8 cellular contexts compared by ENCODE assay signal in the genomic region with DNA sequence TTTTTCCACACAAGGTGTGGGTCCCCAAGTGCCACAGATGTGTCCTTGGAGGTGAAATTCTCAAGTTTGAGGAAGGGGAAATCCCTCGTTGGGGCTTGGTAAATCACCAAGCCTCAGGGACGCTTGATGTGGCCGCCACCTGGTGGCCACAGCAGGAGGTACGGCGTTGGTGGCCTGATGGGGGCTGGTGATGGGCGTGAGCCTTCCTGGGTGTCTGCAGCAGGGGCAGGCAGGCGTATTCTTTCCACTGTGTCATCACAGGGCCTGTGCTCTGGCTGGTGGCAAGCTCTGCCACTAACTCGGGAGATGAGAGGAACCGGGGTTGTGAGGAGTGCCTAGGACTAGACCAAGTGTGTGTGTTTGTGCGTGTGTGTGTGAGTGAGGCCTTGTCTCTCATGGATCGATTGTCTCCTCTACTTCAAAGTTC. TPM values are rescaled to one million over a fixed set of nuclear protein-coding genes. Genes with fewer than 3 reads are reported as not detected.
DNase-seq lines count a peak whose midpoint lies in the region; ATAC-seq lines count a peak whose summit lies in the region.

No MANE protein-coding gene starts in this region.

- ATAC-seq in GM21381 (IDR thresholded peaks at IDR 0.05; ENCODE audit: unreplicated experiment) = peak; percentile 87

- H3K4me1 ChIP-seq in SJSA1 (replicated peaks) = peaks cover 6% of the 10 kb centered on the region; the same call in 1 of the 2 replicates

- no peaks in the 10 kb centered on the region for H3K36me3 ChIP-seq in SJSA1

- no peak overlapping the region for H3K4me3 ChIP-seq in SJSA1

- DNase-seq in EL (peak; percentile 76), HPDE6-E6E7 (ENCODE audit: extremely low spot score) (peak; percentile 45), SJSA1 (ENCODE audit: low read depth in 1 of 2, low spot score in 2 of 2) (peak; percentile 59 to 71), activated gamma-delta T cell treated with Interleukin-2 at 50 U/mL for 16 hours (peak; percentile 73), globus pallidus (ENCODE audit: low spot score) (peak; percentile 67), pons (ENCODE audit: low spot score) (peak; percentile 80), ureter (ENCODE audit: low spot score) (peak; percentile 76)

- H3K27me3 ChIP-seq in SJSA1 (replicated peaks) = no peaks in the 10 kb centered on the region

- H3K27ac ChIP-seq in SJSA1 = no peak overlapping the region

- no peaks in the 10 kb centered on the region for H3K9me3 ChIP-seq in SJSA1 (replicated peaks)

RNA-seq across cellular contexts. Expression of gene ACOX2, which starts 4.2 kb away (rescaled TPM):
- 0.41 and 1.3 TPM in 2 replicates for total RNA-seq in SJSA1 (2014; rRNA removed; shearing (Covaris generic))
- 12.8 TPM for total RNA-seq in ureter

RNA-seq across cellular contexts. Expression of gene KCTD6, which starts 40.9 kb away (rescaled TPM):
- total RNA-seq in SJSA1 (2014; rRNA removed; shearing (Covaris generic)) = 1.9 and 8.9 TPM in 2 replicates
- 11.4 TPM for total RNA-seq in ureter

RNA-seq across cellular contexts. Expression of gene FAM107A, which starts 44.4 kb away (rescaled TPM):
- total RNA-seq in SJSA1 (2014; rRNA removed; shearing (Covaris generic)) = not detected in 2 replicates
- 102 TPM for total RNA-seq in ureter

Comparison
In these comparisons a context has a peak if more than half of its experiments do, and no peak if none do; other contexts are left out.
1. RNA of gene FAM107A, which starts 44.4 kb away (total RNA-seq): 102 TPM in ureter (single experiment); not detected in SJSA1; every median in the first group is over 100 times any median in the second.
2. Peak in every context shown above with its lines, with median percentiles within 50 percentile points of each other: DNase-seq.